Comparison of ENCODE assay signal across 26 cellular contexts in the genomic region with DNA sequence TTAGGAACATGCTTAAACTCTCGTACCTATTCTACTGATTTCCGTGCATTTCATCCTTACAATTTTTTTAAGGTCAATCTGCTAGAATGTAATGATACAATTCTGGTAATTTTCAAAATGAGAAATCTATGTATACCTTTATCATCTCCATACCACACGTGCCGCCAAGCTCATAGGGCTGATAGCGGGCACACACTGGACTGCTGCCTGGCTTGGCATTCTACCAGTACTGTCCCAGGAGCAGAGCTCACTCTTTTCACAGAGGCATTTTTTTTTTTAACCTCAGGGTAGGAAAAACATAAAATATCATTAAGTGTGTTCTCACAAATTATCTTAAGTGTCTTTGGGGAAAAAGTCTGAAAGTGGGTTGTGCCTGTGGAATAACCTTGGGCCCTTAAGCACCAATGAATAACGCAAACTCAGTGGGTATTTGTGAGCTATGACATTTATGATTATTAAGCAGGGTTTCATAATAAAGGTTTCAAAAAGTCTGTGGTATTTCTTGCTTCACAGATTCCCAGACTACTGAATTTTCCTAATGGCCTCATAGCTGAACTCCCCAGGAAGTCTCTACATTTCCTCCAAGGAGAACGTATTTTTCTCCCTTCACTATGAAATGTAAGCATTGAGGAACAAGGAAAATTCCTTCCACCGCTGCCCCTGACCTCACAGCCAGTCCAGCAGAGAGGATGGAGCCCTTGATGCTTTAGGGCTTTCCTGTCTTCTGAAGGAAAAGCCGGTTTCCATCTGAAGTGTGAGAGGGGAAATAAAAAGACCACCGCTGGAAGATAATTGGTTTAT.
DNase-seq lines count a peak whose midpoint lies in the region; ATAC-seq, FAIRE-seq and TF ChIP-seq lines count a peak whose summit lies in the region.
"Had no signal": no experiment of that assay in that cellular context is flagged by ENCODE, and none has a peak within 500 bp of the region (broad histone marks: within the 10 kb centered on the region; RNA-seq: fewer than 3 reads in every experiment).

No MANE protein-coding gene starts in this region.

- H3K9me3 ChIP-seq in endothelial cell of umbilical vein (replicated peaks; ENCODE audit: control insufficient read depth, insufficient read depth, low read length) (no peaks in the 10 kb centered on the region), right lobe of liver (no peaks in the 10 kb centered on the region), hepatocyte (ENCODE audit: low read depth) (no peaks in the 10 kb centered on the region)
- H3K9me3 ChIP-seq: A549, ascending aorta, BE2C, esophagus muscularis mucosa, gastrocnemius medialis, uterus had no signal

- dilution Hi-C loops in endothelial cell of umbilical vein (cut with MboI; ENCODE audit: extremely low pct_ligation_motif_present, low sequenced_read_pairs), result no loop called here

- H3K4me1 ChIP-seq in endothelial cell of umbilical vein (ENCODE audit: control insufficient read depth, extremely low read depth, insufficient read depth, low read length) (no peaks in the 10 kb centered on the region), right lobe of liver (peaks cover 0 to 14% (median 5%) of the 10 kb centered on the region in 4 donors), hepatocyte (ENCODE audit: insufficient read depth) (no peaks in the 10 kb centered on the region)
- H3K4me1 ChIP-seq: A549, ascending aorta, gastrocnemius medialis, uterus had no signal

- no peak for FAIRE-seq in endothelial cell of umbilical vein (lab: Jason Lieb, UNC)
- FAIRE-seq: A549, colon, kidney had no signal

- no peaks in the 10 kb centered on the region for H4K20me1 ChIP-seq in endothelial cell of umbilical vein (replicated peaks; ENCODE audit: control insufficient read depth, extremely low read depth, insufficient read depth, low read length)
- no peaks in the 10 kb centered on the region for H4K20me1 ChIP-seq in hepatocyte (ENCODE audit: insufficient read depth, poor library complexity, severe bottlenecking)

- H3K4me2 ChIP-seq in endothelial cell of umbilical vein (ENCODE audit: insufficient read depth, low read length) (no peak overlapping the region), hepatocyte (no peak overlapping the region)
- H3K4me2 ChIP-seq: A549, smooth muscle cell had no signal

- no peaks in the 10 kb centered on the region for H3K79me2 ChIP-seq in endothelial cell of umbilical vein (ENCODE audit: control insufficient read depth, insufficient read depth, low read length)
- H3K79me2 ChIP-seq in hepatocyte, result no peaks in the 10 kb centered on the region

- peak; percentile 45 for DNase-seq in G401 (ENCODE audit: low spot score)
- DNase-seq in endothelial cell of umbilical vein (ENCODE audit: low read depth, low spot score), result peak; percentile 24
- DNase-seq in right lobe of liver, result peak; percentile 49 to 75 (median 72)
- DNase-seq in hepatocyte (ENCODE audit: low spot score), result no peak
- no peak for DNase-seq in dermis blood vessel endothelial cell
- DNase-seq: activated CD8-positive, alpha-beta memory T cell treated with anti-CD3 and anti-CD28 coated beads, Interleukin-2, amount 50 U/mL, for 4 hours; BE2C; DMS53; effector memory CD4-positive, alpha-beta T cell; gastrocnemius medialis; GDM1; kidney; NCI-H1694; RPMI8226; uterus had no signal

- no peak overlapping the region for H3K4me3 ChIP-seq in endothelial cell of umbilical vein (replicated peaks in 1 of 3; ENCODE audit: insufficient read depth in 1 of 3, low read depth in 1 of 3, low read length in 3 of 3)
- H3K4me3 ChIP-seq in right lobe of liver, result no peak overlapping the region
- no peak overlapping the region for H3K4me3 ChIP-seq in hepatocyte
- H3K4me3 ChIP-seq: A549, ascending aorta, esophagus muscularis mucosa, gastrocnemius medialis, smooth muscle cell, uterus had no signal

- whole genome bisulfite sequencing in right lobe of liver (ENCODE audit: insufficient coverage, low coverage, low lambda C conversion rate, missing lambda C conversion rate), result 30% methylated on average over 10 of the region's 10 CpGs
- 66% methylated on average over 10 of the region's 10 CpGs for WGBS in hepatocyte (ENCODE audit: low lambda C conversion rate, missing lambda C conversion rate)

- no peak overlapping the region for H3K9ac ChIP-seq in endothelial cell of umbilical vein (replicated peaks; ENCODE audit: extremely low read depth, insufficient read depth, low read length)

- H3K27ac ChIP-seq in endothelial cell of umbilical vein (ENCODE audit: insufficient read depth, low read depth, low read length) (no peak overlapping the region), right lobe of liver (no peak overlapping the region), hepatocyte (no peak overlapping the region)
- H3K27ac ChIP-seq: A549, ascending aorta, esophagus muscularis mucosa, gastrocnemius medialis, uterus had no signal

- CTCF ChIA-PET in endothelial cell of umbilical vein (lab: Charles Lee), result interaction anchor here (1.5 kb wide), 1 partner anchor 24 kb away, joined by 5 read pairs; no protein-coding TSS in a partner anchor

- no peaks in the 10 kb centered on the region for H3K27me3 ChIP-seq in endothelial cell of umbilical vein (ENCODE audit: control insufficient read depth in 2 of 2, insufficient read depth in 2 of 2, low read length in 2 of 2)
- no peaks in the 10 kb centered on the region for H3K27me3 ChIP-seq in right lobe of liver
- H3K27me3 ChIP-seq in hepatocyte, result no peaks in the 10 kb centered on the region
- H3K27me3 ChIP-seq: ascending aorta, BE2C, esophagus muscularis mucosa, gastrocnemius medialis, uterus had no signal

- ATAC-seq in SK-N-SH treated with all-trans-retinoic acid at 6 μM for 48 hours, result peak; percentile 45; the same call in 1 of the 3 replicates
- peak; percentile 87 to 93 (median 92) for ATAC-seq in right lobe of liver
- no peak for ATAC-seq in GM21717 (IDR thresholded peaks at IDR 0.05; ENCODE audit: unreplicated experiment)
- ATAC-seq in GM18868 (IDR thresholded peaks at IDR 0.05; ENCODE audit: unreplicated experiment), result no peak
- ATAC-seq: A549; activated naive CD4-positive, alpha-beta T cell treated with anti-CD3 and anti-CD28 coated beads, Interleukin-2, amount 50 U/mL, for 72 hours; activated T-helper 17 cell treated with anti-CD3 and anti-CD28 coated beads, Interleukin-2, amount 50 U/mL, for 72 hours; gastrocnemius medialis; WTC11 had no signal

- in situ Hi-C loops in G401 (cut with HindIII; ENCODE audit: low sequenced_read_pairs), result no loop called here

- H2AFZ ChIP-seq in endothelial cell of umbilical vein (ENCODE audit: low read depth, low read length) (no peak overlapping the region), hepatocyte (no peak overlapping the region)

- H3K9me2 ChIP-seq in hepatocyte (replicated peaks; ENCODE audit: insufficient read depth), result no peaks in the 10 kb centered on the region

- intact Hi-C loops in endothelial cell of umbilical vein (cut with micrococcal nuclease) (no loop called here), right lobe of liver (cut with DNase I) (no loop called here)

- H3K36me3 ChIP-seq in endothelial cell of umbilical vein (ENCODE audit: control insufficient read depth in 2 of 2, extremely low read depth in 1 of 2, insufficient read depth in 2 of 2, low read length in 2 of 2), result no peaks in the 10 kb centered on the region
- H3K36me3 ChIP-seq in right lobe of liver, result no peaks in the 10 kb centered on the region
- no peaks in the 10 kb centered on the region for H3K36me3 ChIP-seq in hepatocyte (replicated peaks; ENCODE audit: insufficient read depth, low read depth)
- H3K36me3 ChIP-seq: ascending aorta, esophagus muscularis mucosa, gastrocnemius medialis, uterus had no signal

- POLR2A ChIA-PET in endothelial cell of umbilical vein (lab: Charles Lee), result no interaction called here

- TF ChIP-seq CTCF in endothelial cell of umbilical vein (IDR thresholded peaks at IDR 0.05; ENCODE audit: extremely low read depth in 1 of 2, insufficient read depth in 1 of 2, low read depth in 1 of 2, low read length in 2 of 2) (no peak), right lobe of liver (IDR thresholded peaks at IDR 0.05) (no peak), hepatocyte (IDR thresholded peaks at IDR 0.05; ENCODE audit: poor library complexity) (no peak)

- no peaks in the 10 kb centered on the region for H3K9me1 ChIP-seq in endothelial cell of umbilical vein (replicated peaks; ENCODE audit: control insufficient read depth, extremely low read depth, insufficient read depth, low read length)

- no peak for TF ChIP-seq POLR2A in endothelial cell of umbilical vein (IDR thresholded peaks at IDR 0.05; ENCODE audit: low read depth, low read length)
- no peak for TF ChIP-seq POLR2A in right lobe of liver (IDR thresholded peaks at IDR 0.05)

- BruUV-seq in endothelial cell of umbilical vein (replicated peaks; lab: Mats Ljungman, UMichigan), result no TSS peak

TF ChIP-seq in SK-N-SH treated with all-trans-retinoic acid at 6 μM for 48 hours, 23 proteins besides CTCF, POLR2A, EP300 and RAD21 (continues in another document):
- TF ChIP-seq BACH2 (CRISPR knock-in tag; IDR thresholded peaks at IDR 0.05; ENCODE audit: borderline replicate concordance), result no peak

TF ChIP-seq in endothelial cell of umbilical vein, 7 proteins besides CTCF, POLR2A, EP300 and RAD21:
- TF ChIP-seq, protein P1, sequence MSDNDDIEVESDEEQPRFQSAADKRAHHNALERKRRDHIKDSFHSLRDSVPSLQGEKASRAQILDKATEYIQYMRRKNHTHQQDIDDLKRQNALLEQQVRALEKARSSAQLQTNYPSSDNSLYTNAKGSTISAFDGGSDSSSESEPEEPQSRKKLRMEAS (IDR thresholded peaks at IDR 0.05; ENCODE audit: insufficient read depth, insufficient read length), result no peak
- TF ChIP-seq FOS (IDR thresholded peaks at IDR 0.05; ENCODE audit: borderline replicate concordance, insufficient read depth, low read length) (no peak), EZH2 (IDR thresholded peaks at IDR 0.05; ENCODE audit: borderline replicate concordance, low read depth, low read length, severe bottlenecking) (no peak), MYC (IDR thresholded peaks at IDR 0.05; ENCODE audit: low read depth, low read length) (no peak), POLR2AphosphoS5 (IDR thresholded peaks at IDR 0.05; ENCODE audit: insufficient read depth, low read depth, low read length) (no peak), JUN (IDR thresholded peaks at IDR 0.05; ENCODE audit: borderline replicate concordance, insufficient read depth, insufficient read length, low read depth) (no peak), GATA2 (IDR thresholded peaks at IDR 0.05; ENCODE audit: insufficient read depth, insufficient read length, low read depth, low read length) (no peak)

Comparison
In these comparisons a context has a peak if more than half of its experiments do, and no peak if none do; other contexts are left out.
1. DNase-seq: peak in G401 (single experiment), endothelial cell of umbilical vein (single experiment) and right lobe of liver (3 of 3); none in hepatocyte (single experiment) and dermis blood vessel endothelial cell (single experiment).
2. ATAC-seq: peak in SK-N-SH treated with all-trans-retinoic acid at 6 μM for 48 hours (single experiment) and right lobe of liver (4 of 4); none in GM21717 (single experiment) and GM18868 (single experiment).